In the genomic region with DNA sequence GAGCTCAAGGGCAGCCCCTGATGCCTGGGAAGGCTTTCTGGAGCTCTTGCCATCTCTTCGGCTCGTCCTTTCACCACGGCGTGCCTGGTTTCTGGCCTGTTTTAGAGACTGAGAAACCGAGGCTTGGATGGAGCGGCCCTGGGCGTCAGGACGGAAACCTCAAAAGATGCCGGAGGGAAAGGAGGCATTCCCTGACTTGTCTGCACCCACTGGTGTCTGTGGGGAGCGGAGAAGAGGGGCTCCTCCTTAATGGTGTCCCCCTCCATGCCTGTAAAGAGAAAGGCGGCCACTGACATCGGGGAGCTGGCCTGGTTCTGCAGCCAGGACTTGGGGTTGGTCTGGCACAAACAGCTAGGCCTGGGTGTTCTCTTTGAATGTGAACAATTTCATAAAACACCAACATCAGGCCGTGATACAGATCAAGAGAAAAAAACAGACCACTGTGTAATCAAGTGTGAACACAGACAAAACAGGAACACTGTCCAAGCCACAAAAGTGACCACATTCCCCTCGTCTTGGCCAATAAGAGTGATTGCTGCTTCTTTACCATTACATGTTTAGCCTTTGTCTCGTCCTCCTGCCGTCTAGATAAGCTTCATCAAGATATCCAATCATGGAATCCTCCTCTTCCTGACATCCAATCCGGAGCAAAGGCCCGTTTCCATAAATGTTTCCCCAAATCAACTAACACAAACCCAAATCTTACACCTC, we compare ENCODE assay signal across 8 cellular contexts. TPM values are rescaled to one million over a fixed set of nuclear protein-coding genes. Genes with fewer than 3 reads are reported as not detected.
DNase-seq lines count a peak whose midpoint lies in the region; ATAC-seq and TF ChIP-seq lines count a peak whose summit lies in the region.

No MANE protein-coding gene starts in this region.

- CTCF ChIA-PET in activated naive CD4-positive, alpha-beta T cell treated with anti-CD3 and anti-CD28 coated beads for 36 hours (lab: Charles Lee), result no interaction called here
- CTCF ChIA-PET in MCF 10A (lab: Yijun Ruan, JAX), result interaction anchor here (0.6 kb wide), 1 partner anchor 375 kb away, joined by 3 read pairs; no protein-coding TSS in a partner anchor

- H3K9me2 ChIP-seq in MM.1S (replicated peaks; ENCODE audit: insufficient read depth, low read length), result no peaks in the 10 kb centered on the region

- peaks cover 14% of the 10 kb centered on the region for H3K4me1 ChIP-seq in MM.1S (ENCODE audit: low read length)

- POLR2A ChIA-PET in MCF 10A (lab: Yijun Ruan, JAX), result interaction anchor here (0.6 to 4.0 kb wide), 14 partner anchors 9 to 388 kb away, joined by 3 to 22 read pairs (median 4); a partner anchor contains a TSS

- peaks cover 24% of the 10 kb centered on the region for H4K20me1 ChIP-seq in MM.1S (ENCODE audit: insufficient read depth, low read length)

- peak overlapping the region; percentile 81 for H3K9ac ChIP-seq in MM.1S (ENCODE audit: low read length)

- TSS peak; percentile 86 for BruUV-seq in MCF 10A (replicated peaks; lab: Mats Ljungman, UMichigan)

- H3K27ac Mint-ChIP-seq in activated naive CD4-positive, alpha-beta T cell treated with anti-CD3 and anti-CD28 coated beads for 36 hours, result peak overlapping the region; percentile 77
- H3K27ac Mint-ChIP-seq in MCF 10A (ENCODE audit: low read depth, unreplicated experiment), result peak overlapping the region; percentile 44
- peak overlapping the region; percentile 90 for H3K27ac Mint-ChIP-seq in mesothelial cell of epicardium

- H2AFZ ChIP-seq in MM.1S (ENCODE audit: low read length), result peak overlapping the region; percentile 97

- intact Hi-C loops in activated naive CD4-positive, alpha-beta T cell treated with anti-CD3 and anti-CD28 coated beads for 36 hours (cut with micrococcal nuclease), result loop anchor here (1.0 to 2.0 kb wide), 6 partner anchors 27 to 511 kb away; a partner anchor contains a TSS
- intact Hi-C loops in MCF 10A (cut with micrococcal nuclease), result no loop called here

- TF ChIP-seq CTCF in MM.1S (IDR thresholded peaks at IDR 0.05; ENCODE audit: low read length), result no peak
- TF ChIP-seq CTCF in MCF 10A (IDR thresholded peaks at IDR 0.05; ENCODE audit: unreplicated experiment), result no peak
- TF ChIP-seq CTCF in mesothelial cell of epicardium (IDR thresholded peaks at IDR 0.05; ENCODE audit: unreplicated experiment), result no peak

- peaks cover 40% of the 10 kb centered on the region for H3K79me2 ChIP-seq in MM.1S (ENCODE audit: low read length)

- H3K27ac ChIP-seq in MM.1S (ENCODE audit: low read length), result peak overlapping the region; percentile 49; the same call in 1 of the 2 replicates

- no peaks in the 10 kb centered on the region for H3K36me3 ChIP-seq in MM.1S (replicated peaks; ENCODE audit: insufficient read depth, low read length)

- no peaks in the 10 kb centered on the region for H3K9me3 Mint-ChIP-seq in activated naive CD4-positive, alpha-beta T cell treated with anti-CD3 and anti-CD28 coated beads for 36 hours
- H3K9me3 Mint-ChIP-seq in MCF 10A (ENCODE audit: unreplicated experiment) (no peaks in the 10 kb centered on the region), mesothelial cell of epicardium (peaks cover 5% of the 10 kb centered on the region)

- H3K4me1 Mint-ChIP-seq in activated naive CD4-positive, alpha-beta T cell treated with anti-CD3 and anti-CD28 coated beads for 36 hours (ENCODE audit: low read depth), result peaks cover 36% of the 10 kb centered on the region
- H3K4me1 Mint-ChIP-seq in MCF 10A (ENCODE audit: insufficient read depth, unreplicated experiment) (peaks cover 25% of the 10 kb centered on the region), mesothelial cell of epicardium (peaks cover 24% of the 10 kb centered on the region)

- DNase-seq in activated naive CD4-positive, alpha-beta T cell treated with anti-CD3 and anti-CD28 coated beads for 36 hours, result no peak
- no peak for DNase-seq in activated naive CD4-positive, alpha-beta T cell (lab: John Stamatoyannopoulos, UW)
- DNase-seq in MM.1S (no peak), MCF 10A (ENCODE audit: unreplicated experiment) (no peak), mesothelial cell of epicardium (ENCODE audit: low spot score in 2 of 2, unreplicated experiment in 2 of 2) (no peak), NCI-H2029 treated with DMSO at 0.1 percent for 48 hours (lab: John Stamatoyannopoulos, UW) (no peak)

- H3K27me3 Mint-ChIP-seq in activated naive CD4-positive, alpha-beta T cell treated with anti-CD3 and anti-CD28 coated beads for 36 hours (ENCODE audit: low read depth), result no peaks in the 10 kb centered on the region
- no peaks in the 10 kb centered on the region for H3K27me3 Mint-ChIP-seq in MCF 10A (ENCODE audit: insufficient read depth, unreplicated experiment)
- no peaks in the 10 kb centered on the region for H3K27me3 Mint-ChIP-seq in mesothelial cell of epicardium (ENCODE audit: low read depth)

- ATAC-seq in HG03095 (IDR thresholded peaks at IDR 0.05; ENCODE audit: unreplicated experiment) (no peak), esophagus mucosa (no peak)

- no peaks in the 10 kb centered on the region for H3K27me3 ChIP-seq in MM.1S (replicated peaks; ENCODE audit: insufficient read depth, low read length)

- no peaks in the 10 kb centered on the region for H3F3A ChIP-seq in MM.1S (ENCODE audit: insufficient read depth, low read length)

- H3K4me3 Mint-ChIP-seq in activated naive CD4-positive, alpha-beta T cell treated with anti-CD3 and anti-CD28 coated beads for 36 hours, result peak overlapping the region; percentile 78
- peak overlapping the region; percentile 84 for H3K4me3 Mint-ChIP-seq in MCF 10A (ENCODE audit: unreplicated experiment)
- peak overlapping the region; percentile 75 for H3K4me3 Mint-ChIP-seq in mesothelial cell of epicardium

- peak overlapping the region; percentile 96 for H3K4me2 ChIP-seq in MM.1S (ENCODE audit: low read depth, low read length)

- peak overlapping the region; percentile 59 for H3K4me3 ChIP-seq in MM.1S (ENCODE audit: low read length)

- H3K9me3 ChIP-seq in MM.1S (replicated peaks; ENCODE audit: insufficient read depth, low read length), result no peaks in the 10 kb centered on the region

- peaks cover 8% of the 10 kb centered on the region for H3K36me3 Mint-ChIP-seq in activated naive CD4-positive, alpha-beta T cell treated with anti-CD3 and anti-CD28 coated beads for 36 hours (ENCODE audit: low read depth)
- H3K36me3 Mint-ChIP-seq in MCF 10A (ENCODE audit: insufficient read depth, unreplicated experiment) (peaks cover 13% of the 10 kb centered on the region), mesothelial cell of epicardium (no peaks in the 10 kb centered on the region)

RNA-seq across cellular contexts. Expression of a gene that starts 0.6 kb away (rescaled TPM):
- total RNA-seq in activated naive CD4-positive, alpha-beta T cell treated with anti-CD3 and anti-CD28 coated beads for 36 hours, result 10 to 100 TPM; 46.6 to 46.7 TPM
- total RNA-seq in MCF 10A (2022), result 57.2 and 59.6 TPM in 2 replicates
- total RNA-seq in mesothelial cell of epicardium, result 48.6 to 54.0 TPM (median 50.8 TPM) in 3 replicates
- 29.5 TPM for total RNA-seq in esophagus mucosa

RNA-seq across cellular contexts. Expression of a gene that starts 35.7 kb away (rescaled TPM):
- 1 to 10 TPM; 3.1 to 4.0 TPM for total RNA-seq in activated naive CD4-positive, alpha-beta T cell treated with anti-CD3 and anti-CD28 coated beads for 36 hours
- 16.8 and 19.7 TPM in 2 replicates for total RNA-seq in MCF 10A (2022)
- 4.2 to 5.1 TPM (median 4.3 TPM) in 3 replicates for total RNA-seq in mesothelial cell of epicardium
- 2.2 TPM for total RNA-seq in esophagus mucosa

RNA-seq across cellular contexts. Expression of a gene that starts 45.4 kb away (rescaled TPM):
- under 1 TPM in 1 of 2 experiments, not detected in 1; 0.40 TPM for total RNA-seq in activated naive CD4-positive, alpha-beta T cell treated with anti-CD3 and anti-CD28 coated beads for 36 hours
- total RNA-seq in MCF 10A (2022), result 14.5 and 18.1 TPM in 2 replicates
- total RNA-seq in mesothelial cell of epicardium, result 0.50 to 0.85 TPM (median 0.66 TPM) in 3 replicates
- total RNA-seq in esophagus mucosa, result 0.44 TPM
